In the genomic region with DNA sequence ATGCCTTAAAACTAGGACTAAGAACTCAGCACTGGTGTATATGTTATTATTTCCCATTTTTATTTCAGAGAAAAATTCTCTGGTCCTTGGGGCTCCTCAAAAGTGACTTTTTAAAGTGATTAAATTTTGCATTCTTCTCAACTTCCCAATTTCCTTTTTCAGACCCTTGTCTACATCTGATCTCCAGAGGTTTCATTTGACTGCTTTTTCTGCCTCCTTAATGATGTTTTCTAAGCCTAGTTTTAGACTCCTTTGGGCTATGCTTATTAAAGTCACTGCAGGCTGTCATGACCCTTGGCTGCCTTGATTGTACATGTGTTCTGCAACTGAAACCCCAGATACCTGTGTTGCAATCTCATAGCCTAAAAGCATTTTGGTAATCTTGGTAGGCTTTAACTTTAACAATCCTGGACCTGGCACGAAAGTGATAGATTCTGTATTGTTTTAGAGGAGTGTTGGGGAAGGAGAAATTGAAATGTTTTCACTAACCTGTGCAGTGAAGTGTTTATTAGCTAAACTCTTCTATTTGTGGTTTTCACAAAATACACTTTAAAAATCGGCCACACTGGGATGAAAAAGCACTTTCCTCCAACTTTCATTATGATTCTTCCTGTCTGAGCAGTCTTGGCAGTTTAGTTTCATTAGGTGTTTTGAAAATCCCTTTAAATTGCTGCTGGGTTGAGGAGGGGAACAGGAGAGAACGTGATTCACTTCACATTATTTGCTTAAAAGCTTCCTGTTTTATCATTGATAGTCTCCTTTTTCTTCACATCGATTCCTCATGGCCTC, we compare ENCODE assay signal across 10 cellular contexts. TPM values are rescaled to one million over a fixed set of nuclear protein-coding genes. Genes with fewer than 3 reads are reported as not detected.
DNase-seq lines count a peak whose midpoint lies in the region; ATAC-seq and TF ChIP-seq lines count a peak whose summit lies in the region.
"Had no signal": no experiment of that assay in that cellular context is flagged by ENCODE, and none has a peak within 500 bp of the region (broad histone marks: within the 10 kb centered on the region; RNA-seq: fewer than 3 reads in every experiment).

No MANE protein-coding gene starts in this region.

- H3K4me1 ChIP-seq in subcutaneous abdominal adipose tissue (ENCODE audit: control insufficient read depth in 5 of 5, insufficient read depth in 5 of 5, low read length in 5 of 5) (peaks cover 6 to 54% (median 47%) of the 10 kb centered on the region in 5 donors), neural progenitor cell (peaks cover 9% of the 10 kb centered on the region), mucosa of descending colon (ENCODE audit: low read depth) (peaks cover 19% of the 10 kb centered on the region)

- ATAC-seq in mucosa of descending colon: no peak

- H3K9me3 ChIP-seq in subcutaneous abdominal adipose tissue (ENCODE audit: control insufficient read depth in 5 of 5, low read length in 5 of 5): no peaks in the 10 kb centered on the region
- H3K9me3 ChIP-seq in neural progenitor cell (ENCODE audit: low read depth): no peaks in the 10 kb centered on the region
- no peaks in the 10 kb centered on the region for H3K9me3 ChIP-seq in mucosa of descending colon
- H3K9me3 ChIP-seq: ovary had no signal

- CTCF ChIA-PET in activated CD4-positive, alpha-beta T cell treated with anti-CD3 and anti-CD28 coated beads, Interleukin-2, amount 10 ng/mL, durations not matched to agents 7 days and 5 days (lab: Charles Lee): interaction anchor here (1.0 to 1.1 kb wide), 2 partner anchors 9 to 15 kb away, joined by 3 read pairs; no protein-coding TSS in a partner anchor

- POLR2A ChIA-PET in activated CD4-positive, alpha-beta T cell treated with anti-CD3 and anti-CD28 coated beads, Interleukin-2, amount 10 ng/mL, durations not matched to agents 7 days and 5 days (lab: Charles Lee): no interaction called here

- no peaks in the 10 kb centered on the region for H3K9me3 Mint-ChIP-seq in activated CD4-positive, alpha-beta T cell treated with anti-CD3 and anti-CD28 coated beads, Interleukin-2, amount 10 ng/mL, durations not matched to agents 7 days and 5 days
- no peaks in the 10 kb centered on the region for H3K9me3 Mint-ChIP-seq in T-helper 1 cell treated with Interleukin-12 subunit alpha and Interleukin-12 subunit beta and Interleukin-4 antibody, amounts not matched to agents 30 μg/mL and 1 μg/mL, for 36 hours
- peaks cover under 1% of the 10 kb centered on the region for H3K9me3 Mint-ChIP-seq in glutamatergic neuron (ENCODE audit: unreplicated experiment)
- no peaks in the 10 kb centered on the region for H3K9me3 Mint-ChIP-seq in neural progenitor cell
- H3K9me3 Mint-ChIP-seq: endodermal cell had no signal

- no peak for DNase-seq in activated CD4-positive, alpha-beta T cell treated with anti-CD3 and anti-CD28 coated beads, Interleukin-2, amount 10 ng/mL, durations not matched to agents 7 days and 5 days
- DNase-seq in activated CD4-positive, alpha-beta T cell treated with anti-CD3 and anti-CD28 coated beads for 1 hour: no peak
- DNase-seq in glutamatergic neuron (no peak), neural progenitor cell (ENCODE audit: low spot score) (no peak), mucosa of descending colon (no peak), cortex of kidney (lab: John Stamatoyannopoulos, UW) (no peak)
- DNase-seq: endodermal cell had no signal

- peak overlapping the region; percentile 63 for H3K4me3 Mint-ChIP-seq in activated CD4-positive, alpha-beta T cell treated with anti-CD3 and anti-CD28 coated beads, Interleukin-2, amount 10 ng/mL, durations not matched to agents 7 days and 5 days
- H3K4me3 Mint-ChIP-seq in T-helper 1 cell treated with Interleukin-12 subunit alpha and Interleukin-12 subunit beta and Interleukin-4 antibody, amounts not matched to agents 30 μg/mL and 1 μg/mL, for 36 hours: peak overlapping the region; percentile 60
- H3K4me3 Mint-ChIP-seq in glutamatergic neuron (ENCODE audit: unreplicated experiment) (peak overlapping the region; percentile 20), neural progenitor cell (no peak overlapping the region)
- H3K4me3 Mint-ChIP-seq: endodermal cell had no signal

- peaks cover 53% of the 10 kb centered on the region for H3K4me1 Mint-ChIP-seq in activated CD4-positive, alpha-beta T cell treated with anti-CD3 and anti-CD28 coated beads, Interleukin-2, amount 10 ng/mL, durations not matched to agents 7 days and 5 days
- peaks cover 48% of the 10 kb centered on the region for H3K4me1 Mint-ChIP-seq in T-helper 1 cell treated with Interleukin-12 subunit alpha and Interleukin-12 subunit beta and Interleukin-4 antibody, amounts not matched to agents 30 μg/mL and 1 μg/mL, for 36 hours (ENCODE audit: low read depth)
- H3K4me1 Mint-ChIP-seq in glutamatergic neuron (ENCODE audit: low read depth, unreplicated experiment) (peaks cover 31% of the 10 kb centered on the region), neural progenitor cell (peaks cover 28% of the 10 kb centered on the region)

- H3K27me3 ChIP-seq in subcutaneous abdominal adipose tissue (ENCODE audit: control insufficient read depth in 5 of 5, insufficient read depth in 4 of 5, low read length in 5 of 5): no peaks in the 10 kb centered on the region
- H3K27me3 ChIP-seq in neural progenitor cell: no peaks in the 10 kb centered on the region
- H3K27me3 ChIP-seq: ovary had no signal

- H3K4me2 ChIP-seq in neural progenitor cell: no peak overlapping the region

- peak overlapping the region; percentile 76 for H3K27ac Mint-ChIP-seq in activated CD4-positive, alpha-beta T cell treated with anti-CD3 and anti-CD28 coated beads, Interleukin-2, amount 10 ng/mL, durations not matched to agents 7 days and 5 days
- peak overlapping the region; percentile 67 for H3K27ac Mint-ChIP-seq in T-helper 1 cell treated with Interleukin-12 subunit alpha and Interleukin-12 subunit beta and Interleukin-4 antibody, amounts not matched to agents 30 μg/mL and 1 μg/mL, for 36 hours
- H3K27ac Mint-ChIP-seq in glutamatergic neuron (ENCODE audit: unreplicated experiment) (no peak overlapping the region), neural progenitor cell (no peak overlapping the region)
- H3K27ac Mint-ChIP-seq: endodermal cell had no signal

- no peak overlapping the region for H2AFZ ChIP-seq in neural progenitor cell (replicated peaks)

- H3K27ac ChIP-seq in subcutaneous abdominal adipose tissue (ENCODE audit: low read depth, low read length) (peak overlapping the region; percentile 8), neural progenitor cell (no peak overlapping the region)

- H3K36me3 Mint-ChIP-seq in activated CD4-positive, alpha-beta T cell treated with anti-CD3 and anti-CD28 coated beads, Interleukin-2, amount 10 ng/mL, durations not matched to agents 7 days and 5 days (ENCODE audit: low read depth): peaks cover 9% of the 10 kb centered on the region
- peaks cover 1% of the 10 kb centered on the region for H3K36me3 Mint-ChIP-seq in T-helper 1 cell treated with Interleukin-12 subunit alpha and Interleukin-12 subunit beta and Interleukin-4 antibody, amounts not matched to agents 30 μg/mL and 1 μg/mL, for 36 hours (ENCODE audit: low read depth)
- H3K36me3 Mint-ChIP-seq in glutamatergic neuron (ENCODE audit: unreplicated experiment) (no peaks in the 10 kb centered on the region), neural progenitor cell (no peaks in the 10 kb centered on the region)

- peak overlapping the region in 3 of 5 donors; percentile 38 to 46 (median 39) for H3K9ac ChIP-seq in subcutaneous abdominal adipose tissue (ENCODE audit: low read length in 5 of 5)
- no peak overlapping the region for H3K9ac ChIP-seq in neural progenitor cell

- intact Hi-C loops in mucosa of descending colon (cut with DNase I, micrococcal nuclease): no loop called here

- no peaks in the 10 kb centered on the region for H3F3A ChIP-seq in neural progenitor cell (ENCODE audit: low read depth)

- H3K79me2 ChIP-seq in neural progenitor cell (ENCODE audit: low read depth): peaks cover 51% of the 10 kb centered on the region

- H4K20me1 ChIP-seq in neural progenitor cell (ENCODE audit: low read depth): peaks cover 44% of the 10 kb centered on the region

- H3K27me3 Mint-ChIP-seq in activated CD4-positive, alpha-beta T cell treated with anti-CD3 and anti-CD28 coated beads, Interleukin-2, amount 10 ng/mL, durations not matched to agents 7 days and 5 days: no peaks in the 10 kb centered on the region
- no peaks in the 10 kb centered on the region for H3K27me3 Mint-ChIP-seq in T-helper 1 cell treated with Interleukin-12 subunit alpha and Interleukin-12 subunit beta and Interleukin-4 antibody, amounts not matched to agents 30 μg/mL and 1 μg/mL, for 36 hours (ENCODE audit: low read depth)
- peaks cover 2% of the 10 kb centered on the region for H3K27me3 Mint-ChIP-seq in glutamatergic neuron (ENCODE audit: unreplicated experiment)
- H3K27me3 Mint-ChIP-seq in neural progenitor cell (ENCODE audit: insufficient read depth, low read depth): no peaks in the 10 kb centered on the region

- H3K4me3 ChIP-seq in subcutaneous abdominal adipose tissue (ENCODE audit: low read depth in 1 of 5, low read length in 5 of 5) (peak overlapping the region in 2 of 5 donors; percentile 26 to 44), neural progenitor cell (no peak overlapping the region), mucosa of descending colon (no peak overlapping the region)
- H3K4me3 ChIP-seq: ovary had no signal

- TF ChIP-seq CTCF in glutamatergic neuron (IDR thresholded peaks at IDR 0.05; ENCODE audit: partially characterized antibody, unreplicated experiment) (no peak), neural progenitor cell (IDR thresholded peaks at IDR 0.05) (no peak), mucosa of descending colon (IDR thresholded peaks at IDR 0.05) (no peak)

- no peaks in the 10 kb centered on the region for H3K36me3 ChIP-seq in subcutaneous abdominal adipose tissue (ENCODE audit: control insufficient read depth in 5 of 5, insufficient read depth in 5 of 5, low read length in 5 of 5)
- H3K36me3 ChIP-seq in neural progenitor cell: no peaks in the 10 kb centered on the region
- H3K36me3 ChIP-seq in mucosa of descending colon (ENCODE audit: low read depth): no peaks in the 10 kb centered on the region
- H3K36me3 ChIP-seq: ovary had no signal

RNA-seq across cellular contexts. Expression of a gene that starts 4.8 kb away (rescaled TPM):
- total RNA-seq in activated CD4-positive, alpha-beta T cell treated with anti-CD3 and anti-CD28 coated beads, Interleukin-2, amount 10 ng/mL, durations not matched to agents 7 days and 5 days: 10 to 100 TPM; 18.8 to 24.9 TPM
- total RNA-seq in glutamatergic neuron (ENCODE audit: unreplicated experiment): 85.4 TPM
- total RNA-seq in neural progenitor cell (ENCODE audit: low replicate concordance): 14.8 and 17.7 TPM in 2 replicates
- total RNA-seq in mucosa of descending colon: 10 to 100 TPM; 21.8 to 23.5 (median 22.5) TPM

RNA-seq across cellular contexts. Expression of a gene that starts 14.9 kb away (rescaled TPM):
- under 1 TPM in 1 of 2 experiments, not detected in 1; 0.17 TPM for total RNA-seq in activated CD4-positive, alpha-beta T cell treated with anti-CD3 and anti-CD28 coated beads, Interleukin-2, amount 10 ng/mL, durations not matched to agents 7 days and 5 days
- total RNA-seq in glutamatergic neuron (ENCODE audit: unreplicated experiment) (1.2 TPM), neural progenitor cell (ENCODE audit: low replicate concordance) (0.22 and 0.43 TPM in 2 replicates), mucosa of descending colon (under 1 TPM in 1 of 3 donors, not detected in 2; 0.39 TPM)

Comparison
In these comparisons a context has a peak if more than half of its experiments do, and no peak if none do; other contexts are left out.
1. H3K27ac Mint-ChIP-seq: peak in activated CD4-positive, alpha-beta T cell treated with anti-CD3 and anti-CD28 coated beads, Interleukin-2, amount 10 ng/mL, durations not matched to agents 7 days and 5 days (single experiment) and T-helper 1 cell treated with Interleukin-12 subunit alpha and Interleukin-12 subunit beta and Interleukin-4 antibody, amounts not matched to agents 30 μg/mL and 1 μg/mL, for 36 hours (single experiment); none in glutamatergic neuron (single experiment) and neural progenitor cell (single experiment).